Comparison of ENCODE assay signal across 1 cellular context in genomic region chr16:87861300-87862099, GRCh38.
TF ChIP-seq lines count a peak whose summit lies in the region.
"Not testable (repeated sequence)": the region's sequence is repeated elsewhere in the genome, so short reads cannot be mapped to it uniquely, and the experiment has no call there.

No MANE protein-coding gene starts in this region.

TF ChIP-seq in HepG2, 621 proteins besides CTCF, POLR2A, EP300 and RAD21 (continued from another document and continues in another):
- TF ChIP-seq, protein P1, sequence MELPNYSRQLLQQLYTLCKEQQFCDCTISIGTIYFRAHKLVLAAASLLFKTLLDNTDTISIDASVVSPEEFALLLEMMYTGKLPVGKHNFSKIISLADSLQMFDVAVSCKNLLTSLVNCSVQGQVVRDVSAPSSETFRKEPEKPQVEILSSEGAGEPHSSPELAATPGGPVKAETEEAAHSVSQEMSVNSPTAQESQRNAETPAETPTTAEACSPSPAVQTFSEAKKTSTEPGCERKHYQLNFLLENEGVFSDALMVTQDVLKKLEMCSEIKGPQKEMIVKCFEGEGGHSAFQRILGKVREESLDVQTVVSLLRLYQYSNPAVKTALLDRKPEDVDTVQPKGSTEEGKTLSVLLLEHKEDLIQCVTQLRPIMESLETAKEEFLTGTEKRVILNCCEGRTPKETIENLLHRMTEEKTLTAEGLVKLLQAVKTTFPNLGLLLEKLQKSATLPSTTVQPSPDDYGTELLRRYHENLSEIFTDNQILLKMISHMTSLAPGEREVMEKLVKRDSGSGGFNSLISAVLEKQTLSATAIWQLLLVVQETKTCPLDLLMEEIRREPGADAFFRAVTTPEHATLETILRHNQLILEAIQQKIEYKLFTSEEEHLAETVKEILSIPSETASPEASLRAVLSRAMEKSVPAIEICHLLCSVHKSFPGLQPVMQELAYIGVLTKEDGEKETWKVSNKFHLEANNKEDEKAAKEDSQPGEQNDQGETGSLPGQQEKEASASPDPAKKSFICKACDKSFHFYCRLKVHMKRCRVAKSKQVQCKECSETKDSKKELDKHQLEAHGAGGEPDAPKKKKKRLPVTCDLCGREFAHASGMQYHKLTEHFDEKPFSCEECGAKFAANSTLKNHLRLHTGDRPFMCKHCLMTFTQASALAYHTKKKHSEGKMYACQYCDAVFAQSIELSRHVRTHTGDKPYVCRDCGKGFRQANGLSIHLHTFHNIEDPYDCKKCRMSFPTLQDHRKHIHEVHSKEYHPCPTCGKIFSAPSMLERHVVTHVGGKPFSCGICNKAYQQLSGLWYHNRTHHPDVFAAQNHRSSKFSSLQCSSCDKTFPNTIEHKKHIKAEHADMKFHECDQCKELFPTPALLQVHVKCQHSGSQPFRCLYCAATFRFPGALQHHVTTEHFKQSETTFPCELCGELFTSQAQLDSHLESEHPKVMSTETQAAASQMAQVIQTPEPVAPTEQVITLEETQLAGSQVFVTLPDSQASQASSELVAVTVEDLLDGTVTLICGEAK (IDR thresholded peaks at IDR 0.05) = not testable (repeated sequence)
- TF ChIP-seq, protein P1 (CRISPR knock-in tag; IDR thresholded peaks at IDR 0.05) = peak; percentile 42; the same call in 1 of the 2 replicates
- TF ChIP-seq RBFOX2 (IDR thresholded peaks at IDR 0.05; ENCODE audit: low read depth, low read length) = 0 out of 2 replicates have a peak, but pooled peaks have one; percentile 15
- peak; percentile 24; the same call in 1 of the 2 replicates for TF ChIP-seq KAT8 (CRISPR knock-in tag; IDR thresholded peaks at IDR 0.05)
- peak; percentile 77 for TF ChIP-seq HNF4A (CRISPR knock-in tag; IDR thresholded peaks at IDR 0.05)
- TF ChIP-seq ZNF781 (CRISPR knock-in tag; IDR thresholded peaks at IDR 0.05; ENCODE audit: borderline replicate concordance, not compliant biosample characterization) = peak; percentile 79
- TF ChIP-seq, protein P2, sequence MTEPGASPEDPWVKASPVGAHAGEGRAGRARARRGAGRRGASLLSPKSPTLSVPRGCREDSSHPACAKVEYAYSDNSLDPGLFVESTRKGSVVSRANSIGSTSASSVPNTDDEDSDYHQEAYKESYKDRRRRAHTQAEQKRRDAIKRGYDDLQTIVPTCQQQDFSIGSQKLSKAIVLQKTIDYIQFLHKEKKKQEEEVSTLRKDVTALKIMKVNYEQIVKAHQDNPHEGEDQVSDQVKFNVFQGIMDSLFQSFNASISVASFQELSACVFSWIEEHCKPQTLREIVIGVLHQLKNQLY (CRISPR knock-in tag; IDR thresholded peaks at IDR 0.05) = peak; percentile 77
- TF ChIP-seq TARDBP (CRISPR knock-in tag; IDR thresholded peaks at IDR 0.05) = 0 out of 2 replicates have a peak, but pooled peaks have one; percentile 29
- peak; percentile 39; the same call in 1 of the 2 replicates for TF ChIP-seq ZNF761 (CRISPR knock-in tag; conservative IDR thresholded peaks at IDR 0.05)
- TF ChIP-seq ARID5B (CRISPR knock-in tag; IDR thresholded peaks at IDR 0.05) = peak; percentile 92
- peak; percentile 87 for TF ChIP-seq KDM2A (CRISPR knock-in tag; IDR thresholded peaks at IDR 0.05; ENCODE audit: borderline replicate concordance, low read depth)
- TF ChIP-seq ZNF710 (CRISPR knock-in tag; IDR thresholded peaks at IDR 0.05; ENCODE audit: borderline replicate concordance) = 0 out of 2 replicates have a peak, but pooled peaks have one; percentile 26
- TF ChIP-seq BHLHE40 (IDR thresholded peaks at IDR 0.05; ENCODE audit: low read length) = peak; percentile 98
- peak; percentile 52; the same call in 1 of the 2 replicates for TF ChIP-seq CREM (IDR thresholded peaks at IDR 0.05)
- TF ChIP-seq CREM (CRISPR knock-in tag; IDR thresholded peaks at IDR 0.05) = not testable (repeated sequence)
- TF ChIP-seq THAP11 (CRISPR knock-in tag; IDR thresholded peaks at IDR 0.05) = 0 out of 2 replicates have a peak, but pooled peaks have one; percentile 58
- TF ChIP-seq HMG20A (CRISPR knock-in tag; IDR thresholded peaks at IDR 0.05; ENCODE audit: borderline replicate concordance) = peak; percentile 83
- TF ChIP-seq, protein P3, sequence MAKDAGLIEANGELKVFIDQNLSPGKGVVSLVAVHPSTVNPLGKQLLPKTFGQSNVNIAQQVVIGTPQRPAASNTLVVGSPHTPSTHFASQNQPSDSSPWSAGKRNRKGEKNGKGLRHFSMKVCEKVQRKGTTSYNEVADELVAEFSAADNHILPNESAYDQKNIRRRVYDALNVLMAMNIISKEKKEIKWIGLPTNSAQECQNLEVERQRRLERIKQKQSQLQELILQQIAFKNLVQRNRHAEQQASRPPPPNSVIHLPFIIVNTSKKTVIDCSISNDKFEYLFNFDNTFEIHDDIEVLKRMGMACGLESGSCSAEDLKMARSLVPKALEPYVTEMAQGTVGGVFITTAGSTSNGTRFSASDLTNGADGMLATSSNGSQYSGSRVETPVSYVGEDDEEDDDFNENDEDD (CRISPR knock-in tag; IDR thresholded peaks at IDR 0.05; ENCODE audit: borderline replicate concordance) = peak; percentile 76; the same call in 1 of the 2 replicates
- peak; percentile 95 for TF ChIP-seq TCF7L2 (IDR thresholded peaks at IDR 0.05; ENCODE audit: low read depth, low read length)
- peak; percentile 74 for TF ChIP-seq FOXA3 (CRISPR knock-in tag; IDR thresholded peaks at IDR 0.05)
- TF ChIP-seq ZNF660 (CRISPR knock-in tag; IDR thresholded peaks at IDR 0.05; ENCODE audit: borderline replicate concordance, low read depth) = 0 out of 2 replicates have a peak, but pooled peaks have one; percentile 26
- TF ChIP-seq ZHX1 (CRISPR knock-in tag; IDR thresholded peaks at IDR 0.05; ENCODE audit: low read depth) = 0 out of 2 replicates have a peak, but pooled peaks have one; percentile 35
- TF ChIP-seq POGZ (CRISPR knock-in tag; IDR thresholded peaks at IDR 0.05) = peak; percentile 27; the same call in 1 of the 2 replicates
- peak; percentile 96 for TF ChIP-seq GFI1 (CRISPR knock-in tag; IDR thresholded peaks at IDR 0.05; ENCODE audit: borderline replicate concordance)
- 0 out of 2 replicates have a peak, but pooled peaks have one; percentile 3 for TF ChIP-seq BRD4 (CRISPR knock-in tag; IDR thresholded peaks at IDR 0.05)
- TF ChIP-seq CEBPG (CRISPR knock-in tag; IDR thresholded peaks at IDR 0.05) = peak; percentile 70
- TF ChIP-seq HIVEP1 (CRISPR knock-in tag; IDR thresholded peaks at IDR 0.05) = peak; percentile 65; the same call in 1 of the 2 replicates
- TF ChIP-seq MIER3 (CRISPR knock-in tag; IDR thresholded peaks at IDR 0.05; ENCODE audit: borderline replicate concordance) = 0 out of 2 replicates have a peak, but pooled peaks have one; percentile 49
- peak; percentile 67; the same call in 1 of the 2 replicates for TF ChIP-seq NR2F2 (IDR thresholded peaks at IDR 0.05; ENCODE audit: borderline replicate concordance, low read depth)
- TF ChIP-seq, protein P4, sequence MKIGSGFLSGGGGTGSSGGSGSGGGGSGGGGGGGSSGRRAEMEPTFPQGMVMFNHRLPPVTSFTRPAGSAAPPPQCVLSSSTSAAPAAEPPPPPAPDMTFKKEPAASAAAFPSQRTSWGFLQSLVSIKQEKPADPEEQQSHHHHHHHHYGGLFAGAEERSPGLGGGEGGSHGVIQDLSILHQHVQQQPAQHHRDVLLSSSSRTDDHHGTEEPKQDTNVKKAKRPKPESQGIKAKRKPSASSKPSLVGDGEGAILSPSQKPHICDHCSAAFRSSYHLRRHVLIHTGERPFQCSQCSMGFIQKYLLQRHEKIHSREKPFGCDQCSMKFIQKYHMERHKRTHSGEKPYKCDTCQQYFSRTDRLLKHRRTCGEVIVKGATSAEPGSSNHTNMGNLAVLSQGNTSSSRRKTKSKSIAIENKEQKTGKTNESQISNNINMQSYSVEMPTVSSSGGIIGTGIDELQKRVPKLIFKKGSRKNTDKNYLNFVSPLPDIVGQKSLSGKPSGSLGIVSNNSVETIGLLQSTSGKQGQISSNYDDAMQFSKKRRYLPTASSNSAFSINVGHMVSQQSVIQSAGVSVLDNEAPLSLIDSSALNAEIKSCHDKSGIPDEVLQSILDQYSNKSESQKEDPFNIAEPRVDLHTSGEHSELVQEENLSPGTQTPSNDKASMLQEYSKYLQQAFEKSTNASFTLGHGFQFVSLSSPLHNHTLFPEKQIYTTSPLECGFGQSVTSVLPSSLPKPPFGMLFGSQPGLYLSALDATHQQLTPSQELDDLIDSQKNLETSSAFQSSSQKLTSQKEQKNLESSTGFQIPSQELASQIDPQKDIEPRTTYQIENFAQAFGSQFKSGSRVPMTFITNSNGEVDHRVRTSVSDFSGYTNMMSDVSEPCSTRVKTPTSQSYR (CRISPR knock-in tag; IDR thresholded peaks at IDR 0.05; ENCODE audit: borderline replicate concordance) = peak; percentile 86; the same call in 1 of the 2 replicates
